In genomic region chr7:135938563-135938962, GRCh38 we compare ENCODE assay signal across 10 cellular contexts.
DNase-seq lines count a peak whose midpoint lies in the region; ATAC-seq and TF ChIP-seq lines count a peak whose summit lies in the region.
"Had no signal": no experiment of that assay in that cellular context is flagged by ENCODE, and none has a peak within 500 bp of the region (broad histone marks: within the 10 kb centered on the region; RNA-seq: fewer than 3 reads in every experiment).

No MANE protein-coding gene starts in this region.

- no peak for TF ChIP-seq POLR2A in erythroblast (IDR thresholded peaks at IDR 0.05; ENCODE audit: low read length)

- DNase-seq in erythroblast (lab: John Stamatoyannopoulos, UW), result peak; percentile 18 to 45
- no peak for DNase-seq in UCSD-AML1 (lab: John Stamatoyannopoulos, UW; ENCODE audit: unreplicated experiment)
- DNase-seq in NCI-H748 treated with DMSO at 0.1 percent for 48 hours (lab: John Stamatoyannopoulos, UW), result no peak
- DNase-seq in cortex of kidney (lab: John Stamatoyannopoulos, UW), result no peak
- DNase-seq: COR-L47, NCI-H226 had no signal

- ATAC-seq in GM18508 (IDR thresholded peaks at IDR 0.05; ENCODE audit: insufficient read depth, unreplicated experiment) (peak; percentile 45), GM21360 (IDR thresholded peaks at IDR 0.05; ENCODE audit: unreplicated experiment) (peak; percentile 62), HG03066 (IDR thresholded peaks at IDR 0.05; ENCODE audit: low read depth, unreplicated experiment) (peak; percentile 40), HG02970 (IDR thresholded peaks at IDR 0.05; ENCODE audit: low FRiP score, unreplicated experiment) (no peak)

Comparison
In these comparisons a context has a peak if more than half of its experiments do, and no peak if none do; other contexts are left out.
1. DNase-seq: peak in erythroblast (2 of 2); none in UCSD-AML1 (single experiment), NCI-H748 treated with DMSO at 0.1 percent for 48 hours (single experiment) and cortex of kidney (single experiment).